Comparison of ENCODE assay signal across 1 cellular context in the genomic region with DNA sequence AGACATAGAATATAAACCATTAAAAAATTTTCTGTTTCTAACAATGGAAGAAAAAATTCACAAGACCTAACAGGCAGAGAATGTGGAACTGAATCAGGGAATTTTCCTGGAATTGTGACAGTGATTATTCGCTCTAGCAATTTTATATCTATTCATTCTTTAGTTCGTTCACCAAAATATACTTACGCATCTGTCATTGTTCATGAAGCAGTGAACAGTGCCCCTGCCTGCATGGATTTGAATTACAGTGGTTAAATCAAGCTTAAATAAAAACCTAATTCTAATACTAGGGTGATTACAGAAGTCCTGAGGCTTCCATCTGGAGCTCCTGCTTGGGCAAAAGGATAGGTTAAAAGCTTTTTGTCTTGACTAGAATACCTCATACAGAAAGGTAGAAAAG.
TF ChIP-seq lines count a peak whose summit lies in the region.

No MANE protein-coding gene starts in this region.

TF ChIP-seq in WTC11, 78 proteins besides CTCF, POLR2A, EP300 and RAD21 (continued from another document):
- TF ChIP-seq, protein P1, sequence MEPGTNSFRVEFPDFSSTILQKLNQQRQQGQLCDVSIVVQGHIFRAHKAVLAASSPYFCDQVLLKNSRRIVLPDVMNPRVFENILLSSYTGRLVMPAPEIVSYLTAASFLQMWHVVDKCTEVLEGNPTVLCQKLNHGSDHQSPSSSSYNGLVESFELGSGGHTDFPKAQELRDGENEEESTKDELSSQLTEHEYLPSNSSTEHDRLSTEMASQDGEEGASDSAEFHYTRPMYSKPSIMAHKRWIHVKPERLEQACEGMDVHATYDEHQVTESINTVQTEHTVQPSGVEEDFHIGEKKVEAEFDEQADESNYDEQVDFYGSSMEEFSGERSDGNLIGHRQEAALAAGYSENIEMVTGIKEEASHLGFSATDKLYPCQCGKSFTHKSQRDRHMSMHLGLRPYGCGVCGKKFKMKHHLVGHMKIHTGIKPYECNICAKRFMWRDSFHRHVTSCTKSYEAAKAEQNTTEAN (CRISPR knock-in tag; IDR thresholded peaks at IDR 0.05): no peak
- no peak for TF ChIP-seq NR3C1 (CRISPR knock-in tag; conservative IDR thresholded peaks at IDR 0.05; ENCODE audit: low read depth)
- TF ChIP-seq, protein P2, sequence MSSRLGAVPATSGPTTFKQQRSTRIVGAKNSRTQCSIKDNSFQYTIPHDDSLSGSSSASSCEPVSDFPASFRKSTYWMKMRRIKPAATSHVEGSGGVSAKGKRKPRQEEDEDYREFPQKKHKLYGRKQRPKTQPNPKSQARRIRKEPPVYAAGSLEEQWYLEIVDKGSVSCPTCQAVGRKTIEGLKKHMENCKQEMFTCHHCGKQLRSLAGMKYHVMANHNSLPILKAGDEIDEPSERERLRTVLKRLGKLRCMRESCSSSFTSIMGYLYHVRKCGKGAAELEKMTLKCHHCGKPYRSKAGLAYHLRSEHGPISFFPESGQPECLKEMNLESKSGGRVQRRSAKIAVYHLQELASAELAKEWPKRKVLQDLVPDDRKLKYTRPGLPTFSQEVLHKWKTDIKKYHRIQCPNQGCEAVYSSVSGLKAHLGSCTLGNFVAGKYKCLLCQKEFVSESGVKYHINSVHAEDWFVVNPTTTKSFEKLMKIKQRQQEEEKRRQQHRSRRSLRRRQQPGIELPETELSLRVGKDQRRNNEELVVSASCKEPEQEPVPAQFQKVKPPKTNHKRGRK (CRISPR knock-in tag; IDR thresholded peaks at IDR 0.05; ENCODE audit: borderline replicate concordance): no peak
- no peak for TF ChIP-seq GABPB1 (CRISPR knock-in tag; IDR thresholded peaks at IDR 0.05)
- TF ChIP-seq TCF7 (CRISPR knock-in tag; IDR thresholded peaks at IDR 0.05; ENCODE audit: low read depth): no peak
- TF ChIP-seq SOX15 (CRISPR knock-in tag; IDR thresholded peaks at IDR 0.05): no peak
- TF ChIP-seq, protein P3, sequence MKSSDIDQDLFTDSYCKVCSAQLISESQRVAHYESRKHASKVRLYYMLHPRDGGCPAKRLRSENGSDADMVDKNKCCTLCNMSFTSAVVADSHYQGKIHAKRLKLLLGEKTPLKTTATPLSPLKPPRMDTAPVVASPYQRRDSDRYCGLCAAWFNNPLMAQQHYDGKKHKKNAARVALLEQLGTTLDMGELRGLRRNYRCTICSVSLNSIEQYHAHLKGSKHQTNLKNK (CRISPR knock-in tag; IDR thresholded peaks at IDR 0.05): no peak
- no peak for TF ChIP-seq ZNF219 (CRISPR knock-in tag; IDR thresholded peaks at IDR 0.05; ENCODE audit: borderline replicate concordance)
- TF ChIP-seq ZNF232 (CRISPR knock-in tag; IDR thresholded peaks at IDR 0.05): no peak
- TF ChIP-seq ELF4 (CRISPR knock-in tag; IDR thresholded peaks at IDR 0.05; ENCODE audit: low read depth): no peak
- TF ChIP-seq OVOL2 (CRISPR knock-in tag; IDR thresholded peaks at IDR 0.05; ENCODE audit: borderline replicate concordance): no peak
